ENCODE assay signal across 8 cellular contexts in the genomic region with DNA sequence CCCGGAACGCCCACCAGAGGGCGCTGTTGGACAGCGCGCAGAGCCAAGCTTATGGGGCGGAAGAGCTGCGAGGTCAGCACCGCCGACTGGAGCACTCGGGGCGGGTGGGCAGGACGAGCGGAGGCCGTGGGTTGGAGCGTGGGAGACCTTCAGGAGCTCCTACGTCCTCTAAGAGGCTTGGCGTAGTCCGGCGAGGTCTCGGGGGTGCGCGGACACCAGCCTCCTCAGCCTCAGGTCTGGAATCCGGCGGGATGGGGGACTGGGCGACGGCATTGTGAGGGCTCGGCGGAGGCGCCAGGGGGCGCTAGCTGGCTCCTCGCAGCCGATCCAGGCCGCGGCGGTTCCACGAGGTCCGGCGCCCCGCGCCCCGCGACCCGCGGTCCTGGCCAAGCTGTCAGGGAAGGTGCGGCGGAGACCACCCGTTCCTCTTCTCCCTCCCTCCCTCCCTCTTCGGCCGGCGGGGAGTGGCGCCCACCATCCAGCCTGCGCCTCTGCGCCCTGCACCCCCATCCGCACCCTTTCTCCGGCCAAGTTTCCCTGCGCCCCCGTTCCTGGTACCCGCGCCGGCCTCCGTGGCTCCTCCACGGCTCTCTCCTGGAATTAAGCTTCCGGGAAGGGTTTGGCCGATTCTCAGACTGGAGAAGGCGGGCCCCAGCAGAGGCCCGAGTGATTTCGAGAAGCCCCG.
DNase-seq lines count a peak whose midpoint lies in the region; ATAC-seq and TF ChIP-seq lines count a peak whose summit lies in the region.

No MANE protein-coding gene starts in this region.

- peak overlapping the region; percentile 62 for H3K4me3 ChIP-seq in AG10803 (ENCODE audit: low read length)

- TF ChIP-seq CTCF in AG10803 (conservative IDR thresholded peaks at IDR 0.05; ENCODE audit: low read length): peak; percentile 62

- peak; percentile 76 for ATAC-seq in GM18873 (IDR thresholded peaks at IDR 0.05; ENCODE audit: low FRiP score, unreplicated experiment)
- ATAC-seq in HG03135 (IDR thresholded peaks at IDR 0.05; ENCODE audit: unreplicated experiment): peak; percentile 90
- peak; percentile 90 to 91 for ATAC-seq in activated CD4-positive, CD25-positive, alpha-beta regulatory T cell treated with anti-CD3 and anti-CD28 coated beads, Interleukin-2, amount 50 U/mL, for 24 hours

- peak; percentile 57 for DNase-seq in AG10803 (ENCODE audit: low read depth)
- peak; percentile 85 for DNase-seq in NCI-H2227 treated with DMSO at 0.1 percent for 48 hours (lab: John Stamatoyannopoulos, UW)
- DNase-seq in cerebellar cortex (ENCODE audit: low spot score): peak; percentile 79
- peak; percentile 73 for DNase-seq in kidney tubule cell (ENCODE audit: low spot score)
- DNase-seq in stimulated activated CD4-positive, alpha-beta T cell treated with anti-CD3 and anti-CD28 coated beads, Interleukin-2, amount 100 ng/mL, for 24 hours: peak; percentile 85

Comparison
In these comparisons a context has a peak if more than half of its experiments do, and no peak if none do; other contexts are left out.
1. Peak in every context shown above with its lines: DNase-seq, ATAC-seq and H3K4me3 ChIP-seq.